In the genomic region with DNA sequence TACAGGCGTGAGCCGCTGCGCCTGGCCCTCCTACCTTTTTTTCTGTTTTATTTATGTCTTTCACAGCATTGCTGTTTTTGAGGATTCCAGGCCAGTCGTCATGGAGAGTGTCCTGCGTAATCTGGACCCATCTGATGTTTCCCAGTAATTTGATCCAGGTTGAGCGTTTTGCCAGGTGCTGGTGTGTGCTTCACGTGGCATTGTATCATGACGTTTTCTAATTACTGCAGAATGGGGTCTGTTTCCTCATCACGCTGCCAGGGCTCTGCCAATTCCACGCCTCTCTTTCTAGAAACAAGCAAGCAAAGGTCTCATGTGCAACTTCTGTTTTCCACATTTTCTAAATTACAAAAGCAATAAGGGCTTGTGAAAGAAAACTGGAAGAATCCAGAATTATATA, we compare ENCODE assay signal across 10 cellular contexts. TPM values are rescaled to one million over a fixed set of nuclear protein-coding genes. Genes with fewer than 3 reads are reported as not detected.
DNase-seq lines count a peak whose midpoint lies in the region; ATAC-seq and TF ChIP-seq lines count a peak whose summit lies in the region.
"Had no signal": no experiment of that assay in that cellular context is flagged by ENCODE, and none has a peak within 500 bp of the region (broad histone marks: within the 10 kb centered on the region; RNA-seq: fewer than 3 reads in every experiment).

No MANE protein-coding gene starts in this region.

- no peak overlapping the region for H3K9ac ChIP-seq in SK-N-SH

- no peaks in the 10 kb centered on the region for H3K27me3 ChIP-seq in SK-N-SH (ENCODE audit: insufficient read depth)

- H3F3A ChIP-seq in SK-N-SH (replicated peaks; ENCODE audit: insufficient read depth): no peaks in the 10 kb centered on the region

- no peaks in the 10 kb centered on the region for H3K9me2 ChIP-seq in SK-N-SH

- no peaks in the 10 kb centered on the region for H3K9me3 ChIP-seq in SK-N-SH

- CTCF ChIA-PET in SK-N-SH (lab: Yijun Ruan, JAX) (no interaction called here), RWPE1 (lab: Yijun Ruan, JAX) (no interaction called here)

- H3K79me2 ChIP-seq in SK-N-SH (ENCODE audit: insufficient read depth): no peaks in the 10 kb centered on the region

- 28% methylated on average over 10 of the region's 10 CpGs for WGBS in SK-N-SH (ENCODE audit: low lambda C conversion rate)

- no peak overlapping the region for H3K4me2 ChIP-seq in SK-N-SH

- TF ChIP-seq CTCF in SK-N-SH (IDR thresholded peaks at IDR 0.05) (no peak), RWPE1 (conservative IDR thresholded peaks at IDR 0.05; ENCODE audit: low read depth) (no peak)

- ATAC-seq in HG02884 (IDR thresholded peaks at IDR 0.05; ENCODE audit: unreplicated experiment): no peak

- H3K4me1 ChIP-seq in SK-N-SH (ENCODE audit: control insufficient read depth in 1 of 2, insufficient read depth in 2 of 2, low read depth in 1 of 2, low read length in 1 of 2): no peaks in the 10 kb centered on the region; a peak in 1 of 4 replicates

- no peak overlapping the region for H2AFZ ChIP-seq in SK-N-SH (ENCODE audit: low read depth)

- DNase-seq in EH (ENCODE audit: low read depth) (peak; percentile 24), NCI-H146 (lab: John Stamatoyannopoulos, UW) (peak; percentile 75), SK-N-SH (peak; percentile 68), myocyte (ENCODE audit: low read depth) (peak; percentile 33), DMS114 treated with DMSO at 0.1 percent for 48 hours (lab: John Stamatoyannopoulos, UW; ENCODE audit: unreplicated experiment) (no peak), RWPE1 (ENCODE audit: low spot score) (no peak), AG08396 (ENCODE audit: low spot score) (no peak)

- H3K36me3 ChIP-seq in SK-N-SH (replicated peaks in 1 of 2; ENCODE audit: control insufficient read depth in 1 of 2, insufficient read depth in 2 of 2, low read length in 1 of 2): no peaks in the 10 kb centered on the region

- no peaks in the 10 kb centered on the region for H4K20me1 ChIP-seq in SK-N-SH (ENCODE audit: insufficient read depth)

- TF ChIP-seq RAD21 in SK-N-SH (IDR thresholded peaks at IDR 0.05; ENCODE audit: low read length): no peak

- TF ChIP-seq EP300 in SK-N-SH (IDR thresholded peaks at IDR 0.05; ENCODE audit: borderline replicate concordance in 1 of 2, low read depth in 1 of 2, low read length in 1 of 2): peak in 1 of 2 experiments; percentile 30; a peak in 1 of 4 replicates

- POLR2A ChIA-PET in SK-N-SH (lab: Yijun Ruan, JAX) (no interaction called here), RWPE1 (lab: Yijun Ruan, JAX; ENCODE audit: low non-redundant PET) (no interaction called here)

- H3K27ac ChIP-seq in SK-N-SH (ENCODE audit: low read depth in 2 of 2, low read length in 1 of 2) (no peak overlapping the region), RWPE1 (no peak overlapping the region)

- no peak overlapping the region for H3K4me3 ChIP-seq in SK-N-SH (ENCODE audit: low read depth in 2 of 2, low read length in 1 of 2)

TF ChIP-seq in SK-N-SH, 30 proteins besides CTCF, POLR2A, EP300 and RAD21:
- TF ChIP-seq TCF12 (IDR thresholded peaks at IDR 0.05) (no peak), GATA2 (CRISPR knock-in tag; IDR thresholded peaks at IDR 0.05) (peak; percentile 49; the same call in 1 of the 2 replicates), CHD2 (IDR thresholded peaks at IDR 0.05; ENCODE audit: low read length, partially characterized antibody) (no peak), MXI1 (IDR thresholded peaks at IDR 0.05; ENCODE audit: low read depth, low read length) (peak; percentile 74), GABPA (IDR thresholded peaks at IDR 0.05; ENCODE audit: low read depth) (no peak)

RNA-seq across cellular contexts. Expression of a gene that starts 28.3 kb away (rescaled TPM):
- not detected in 2 replicates for polyA plus RNA-seq in SK-N-SH (2012; rRNA removed)
- polyA plus RNA-seq in SK-N-SH (2012; cell fraction: cytosol; rRNA removed): not detected in 2 replicates
- polyA plus RNA-seq in SK-N-SH (2012; cell fraction: nucleus; rRNA removed): not detected in 2 replicates
- total RNA-seq in myocyte: not detected in 2 replicates
- polyA plus RNA-seq in myocyte (2012): not detected
- total RNA-seq: neural crest cell, subcutaneous adipose tissue had no signal

RNA-seq across cellular contexts. Expression of a gene that starts 37.6 kb away (rescaled TPM):
- not detected in 2 replicates for polyA plus RNA-seq in SK-N-SH (2012; rRNA removed)
- polyA plus RNA-seq in SK-N-SH (2012; cell fraction: cytosol; rRNA removed): not detected in 2 replicates
- not detected in 2 replicates for polyA plus RNA-seq in SK-N-SH (2012; cell fraction: nucleus; rRNA removed)
- not detected in 2 replicates for total RNA-seq in myocyte
- polyA plus RNA-seq in myocyte (2012): not detected

Comparison
In these comparisons a context has a peak if more than half of its experiments do, and no peak if none do; other contexts are left out.
1. DNase-seq: peak in EH (single experiment), NCI-H146 (single experiment), SK-N-SH (single experiment) and myocyte (single experiment); none in DMS114 treated with DMSO at 0.1 percent for 48 hours (single experiment), RWPE1 (single experiment) and AG08396 (single experiment).